Comparison of ENCODE assay signal across 12 cellular contexts in the genomic region with DNA sequence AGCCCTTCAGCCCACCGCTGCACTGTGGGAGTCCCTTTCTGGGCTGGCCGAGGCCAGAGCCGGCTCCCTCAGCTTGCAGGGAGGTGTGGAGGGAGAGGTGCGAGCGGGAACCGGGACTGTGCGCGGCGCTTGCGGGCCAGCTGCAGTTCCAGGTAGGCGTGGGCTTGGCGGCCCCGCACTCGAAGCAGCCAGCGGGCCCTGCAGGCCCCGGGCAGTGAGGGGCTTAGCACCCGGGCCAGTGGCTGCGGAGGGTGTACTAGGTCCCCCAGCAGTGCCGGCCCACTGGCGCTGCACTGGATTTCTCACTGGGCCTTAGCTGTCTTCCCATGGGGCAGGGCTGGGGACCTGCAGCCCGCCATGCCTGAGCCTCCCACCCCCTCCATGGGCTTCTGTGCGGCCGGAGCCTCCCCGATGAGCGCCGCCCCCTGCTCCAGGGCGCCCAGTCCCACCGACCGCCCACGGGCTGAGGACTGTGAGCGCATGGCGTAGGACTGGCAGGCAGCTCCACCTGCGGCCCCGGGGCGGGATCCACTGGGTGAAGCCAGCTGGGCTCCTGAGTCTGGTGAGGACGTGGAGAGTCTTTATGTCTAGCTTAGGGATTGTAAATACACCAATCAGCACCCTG. TPM values are rescaled to one million over a fixed set of nuclear protein-coding genes. Genes with fewer than 3 reads are reported as not detected.
A peak's percentile ranks its signal among the peaks of the same experiment; 100 is the strongest.
DNase-seq lines count a peak whose midpoint lies in the region; ATAC-seq, FAIRE-seq and TF ChIP-seq lines count a peak whose summit lies in the region.
"Not testable (repeated sequence)": the region's sequence is repeated elsewhere in the genome, so short reads cannot be mapped to it uniquely, and the experiment has no call there.
"Had no signal": no experiment of that assay in that cellular context is flagged by ENCODE, and none has a peak within 500 bp of the region (broad histone marks: within the 10 kb centered on the region; RNA-seq: fewer than 3 reads in every experiment).

No MANE protein-coding gene starts in this region.

- H3K27ac Mint-ChIP-seq in GM23338: not testable (repeated sequence)

- POLR2A ChIA-PET in K562 (lab: Yijun Ruan, JAX): interaction anchor here (1.3 kb wide), 1 partner anchor 13 kb away, joined by 3 read pairs; no protein-coding TSS in a partner anchor

- H2BK120ac ChIP-seq in mesendoderm (ENCODE audit: low read depth, low read length): not testable (repeated sequence)

- not testable (repeated sequence) for H3K4me1 Mint-ChIP-seq in GM23338

- not testable (repeated sequence) for H3F3A ChIP-seq in GM23338 (replicated peaks; ENCODE audit: low read depth)

- H3K4me2 ChIP-seq in GM23338: peak overlapping the region; percentile 61
- H3K4me2 ChIP-seq in K562 (ENCODE audit: insufficient read depth, low read length); mesendoderm (ENCODE audit: low read length): not testable (repeated sequence)
- H3K4me2 ChIP-seq in hepatocyte: peak overlapping the region; percentile 46

- H3K9me2 ChIP-seq in GM23338 (ENCODE audit: insufficient read depth); hepatocyte (replicated peaks; ENCODE audit: insufficient read depth): not testable (repeated sequence)

- not testable (repeated sequence) for H3K4ac ChIP-seq in mesendoderm (ENCODE audit: low read depth, low read length)

- H3K18ac ChIP-seq in mesendoderm (ENCODE audit: low read length): not testable (repeated sequence)

- DNase-seq in DMS53 (lab: John Stamatoyannopoulos, UW) (peak; percentile 47), GM23338 (ENCODE audit: low spot score) (peak; percentile 64), NCI-H2227 (lab: John Stamatoyannopoulos, UW; ENCODE audit: unreplicated experiment) (peak; percentile 38), mesendoderm (peak; percentile 13), testis (peak; percentile 31)
- not testable (repeated sequence) for DNase-seq in K562 (ENCODE audit: extremely low read depth in 1 of 4, low spot score in 3 of 4); hepatocyte (ENCODE audit: low spot score)

- H3K9me3 ChIP-seq in K562 (replicated peaks; ENCODE audit: control insufficient read depth, insufficient read depth, low read depth, low read length); hepatocyte (ENCODE audit: low read depth); testis: not testable (repeated sequence)

- not testable (repeated sequence) for H4K20me1 ChIP-seq in GM23338 (replicated peaks; ENCODE audit: insufficient read depth); K562 (replicated peaks; ENCODE audit: control insufficient read depth, insufficient read depth, low read length); hepatocyte (ENCODE audit: insufficient read depth, poor library complexity, severe bottlenecking)

- not testable (repeated sequence) for H3K27me3 ChIP-seq in GM23338 (ENCODE audit: insufficient read depth); K562 (ENCODE audit: control insufficient read depth in 2 of 2, insufficient read depth in 2 of 2, low read length in 2 of 2); hepatocyte; mesendoderm (ENCODE audit: insufficient read depth, low read length, poor library complexity); testis

- FAIRE-seq in K562 (lab: Jason Lieb, UNC): not testable (repeated sequence)

- not testable (repeated sequence) for H3K36me3 Mint-ChIP-seq in GM23338 (ENCODE audit: low read depth)

- not testable (repeated sequence) for TF ChIP-seq POLR2A in K562 (conservative IDR thresholded peaks at IDR 0.05); testis (IDR thresholded peaks at IDR 0.05)

- H3K9me3 Mint-ChIP-seq in GM23338: peaks cover 12% of the 10 kb centered on the region

- in situ Hi-C loops in K562 (cut with MboI): not testable (repeated sequence)

- H3K4me3 Mint-ChIP-seq in GM23338: not testable (repeated sequence)

- not testable (repeated sequence) for TF ChIP-seq RAD21 in K562 (CRISPR knock-in tag; conservative IDR thresholded peaks at IDR 0.05 in 1 of 2, IDR thresholded peaks at IDR 0.05 in 1 of 2)

- not testable (repeated sequence) for H3K27me3 Mint-ChIP-seq in GM23338 (ENCODE audit: insufficient read depth, low read depth, poor library complexity)

- peak overlapping the region; percentile 48 for H3K4me3 ChIP-seq in GM23338
- H3K4me3 ChIP-seq in K562; hepatocyte; mesendoderm (ENCODE audit: low read length): not testable (repeated sequence)
- peak overlapping the region in 1 of 2 donors; percentile 34 for H3K4me3 ChIP-seq in testis

- H3K27ac ChIP-seq in GM23338 (ENCODE audit: low read depth); K562 (ENCODE audit: extremely low read depth, low read depth, low read length); hepatocyte; mesendoderm (ENCODE audit: low read depth, low read length): not testable (repeated sequence)
- peak overlapping the region in 1 of 2 donors; percentile 36 for H3K27ac ChIP-seq in testis

- not testable (repeated sequence) for H3K9ac ChIP-seq in K562 (ENCODE audit: insufficient read depth in 1 of 2, low read depth in 2 of 2, low read length in 2 of 2); mesendoderm (ENCODE audit: low read length)

- intact Hi-C loops in K562 (cut with micrococcal nuclease); testis (cut with DNase I; ENCODE audit: low total_unique reads): not testable (repeated sequence)

- H4K8ac ChIP-seq in mesendoderm (ENCODE audit: low read depth, low read length): not testable (repeated sequence)

- CTCF ChIA-PET in K562 (lab: Yijun Ruan, JAX; ENCODE audit: low intra/inter-chr PET ratio): not testable (repeated sequence)

- not testable (repeated sequence) for H3K23ac ChIP-seq in mesendoderm (ENCODE audit: low read length)

- H2AFZ ChIP-seq in GM23338: peak overlapping the region; percentile 64; the same call in 1 of the 2 replicates
- not testable (repeated sequence) for H2AFZ ChIP-seq in K562 (ENCODE audit: low read depth, low read length); hepatocyte

- TF ChIP-seq EP300 in K562 (IDR thresholded peaks at IDR 0.05; ENCODE audit: low read length): not testable (repeated sequence)

- H3K79me2 ChIP-seq in GM23338 (replicated peaks; ENCODE audit: insufficient read depth); K562 (ENCODE audit: control insufficient read depth, insufficient read depth, low read length); hepatocyte; mesendoderm (ENCODE audit: control insufficient read depth, insufficient read depth, low read length): not testable (repeated sequence)

- BruUV-seq in K562 (replicated peaks; lab: Mats Ljungman, UMichigan): not testable (repeated sequence)

- H3K9me1 ChIP-seq in K562 (ENCODE audit: control insufficient read depth, insufficient read depth, low read length): not testable (repeated sequence)

- H3K79me1 ChIP-seq in mesendoderm (ENCODE audit: low read length): not testable (repeated sequence)

- peak; percentile 72 for ATAC-seq in GM23338
- ATAC-seq in K562: not testable (repeated sequence)

- not testable (repeated sequence) for H3K36me3 ChIP-seq in GM23338 (ENCODE audit: insufficient read depth); K562 (ENCODE audit: control insufficient read depth, insufficient read depth, low read length); hepatocyte (replicated peaks; ENCODE audit: insufficient read depth, low read depth); mesendoderm (ENCODE audit: control insufficient read depth, insufficient read depth, low read length); testis (ENCODE audit: low read depth, missing control alignments)

- H2AK5ac ChIP-seq in mesendoderm (ENCODE audit: low read length): not testable (repeated sequence)

- not testable (repeated sequence) for H4K5ac ChIP-seq in mesendoderm (ENCODE audit: low read length)

- not testable (repeated sequence) for H2BK15ac ChIP-seq in mesendoderm (replicated peaks; ENCODE audit: low read depth)

- not testable (repeated sequence) for H3K4me1 ChIP-seq in GM23338 (ENCODE audit: insufficient read depth); hepatocyte (ENCODE audit: insufficient read depth); mesendoderm (ENCODE audit: control insufficient read depth, low read depth, low read length); testis
- peaks cover 0 to 14% of the 10 kb centered on the region in 2 experiments; a peak in 1 of 5 replicates for H3K4me1 ChIP-seq in K562 (replicated peaks in 1 of 2; ENCODE audit: control insufficient read depth in 2 of 2, insufficient read depth in 2 of 2, low read length in 2 of 2)

- not testable (repeated sequence) for H3K56ac ChIP-seq in mesendoderm (ENCODE audit: low read length)

- H2BK5ac ChIP-seq in mesendoderm (ENCODE audit: low read length): not testable (repeated sequence)

- WGBS in K562 (ENCODE audit: insufficient coverage, low coverage, missing lambda C conversion rate): 30% methylated on average over 29 of the region's 36 CpGs
- WGBS in hepatocyte (ENCODE audit: low lambda C conversion rate, missing lambda C conversion rate): 74% methylated on average over 28 of the region's 36 CpGs
- no CpG with 5 or more reads among the region's 36 CpGs for WGBS in mesendoderm (ENCODE audit: extremely low coverage, insufficient coverage, low lambda C conversion rate)
- 75 to 84% methylated on average over 10 to 32 of the region's 36 CpGs for WGBS in testis, 2 donors

- not testable (repeated sequence) for TF ChIP-seq CTCF in GM23338 (conservative IDR thresholded peaks at IDR 0.05; ENCODE audit: low read depth in 2 of 2); K562 (IDR thresholded peaks at IDR 0.05 in 2 of 3, conservative IDR thresholded peaks at IDR 0.05 in 1 of 3; ENCODE audit: insufficient read depth in 2 of 3, low read depth in 1 of 3, low read length in 3 of 3); hepatocyte (IDR thresholded peaks at IDR 0.05; ENCODE audit: poor library complexity); testis (IDR thresholded peaks at IDR 0.05)

RNA-seq across cellular contexts. Expression of a gene that starts 10.5 kb away (rescaled TPM):
- total RNA-seq in GM23338 (2014; rRNA removed; shearing (Covaris generic)): not detected in 2 replicates
- polyA plus RNA-seq in GM23338 (2016; fragmentation: Nextera tagmentation; extraction: Ambion mirVana) (not detected in 2 replicates), K562 (2011; rRNA removed) (not detected in 2 replicates), K562 (2014; fragmentation: Illumina TruSeq; extraction: Trizol) (0.01 TPM in 1 of 2 replicates, not detected in the other), K562 (2014; fragmentation: Nextera tagmentation; extraction: Ambion mirVana) (not detected), K562 (2014; rRNA removed) (0.03 TPM in 1 of 2 replicates, not detected in the other), hepatocyte (not detected in 2 replicates), testis (ENCODE audit: insufficient read depth, low read depth, low replicate concordance) (0.21 TPM)
- not detected in 2 replicates for total RNA-seq in K562 (2011; cell fraction: chromatin; rRNA removed; ENCODE audit: low replicate concordance)
- total RNA-seq in K562 (2011; cell fraction: nucleolus; rRNA removed): not detected in 2 replicates
- not detected in 2 replicates for total RNA-seq in K562 (2011; cell fraction: nucleoplasm; rRNA removed)
- total RNA-seq in K562 (2014; rRNA removed) (not detected in 2 replicates), K562 (2014; rRNA removed; fragmentation: Illumina TruSeq; extraction: Trizol) (not detected in 2 replicates), K562 (2015; rRNA removed; fragmentation: Illumina TruSeq; extraction: Trizol) (not detected in 2 replicates), K562 (2021) (not detected in 2 replicates), hepatocyte (0.03 TPM in 1 of 2 replicates, not detected in the other), testis (under 1 TPM; 0.31 to 0.87 TPM)
- polyA plus RNA-seq in K562 (2011; cell fraction: cytosol; rRNA removed): not detected in 2 replicates
- 0.01 TPM in 1 of 2 replicates, not detected in the other for polyA plus RNA-seq in K562 (2011; cell fraction: nucleus; rRNA removed)
- polyA plus RNA-seq in K562 (2012): not detected in 2 replicates
- polyA minus RNA-seq in K562 (2011; rRNA and poly(A)+ RNA removed): 0.03 TPM in 1 of 2 replicates, not detected in the other
- polyA minus RNA-seq in K562 (2011; cell fraction: cytosol; rRNA and poly(A)+ RNA removed): not detected in 2 replicates
- polyA minus RNA-seq in K562 (2011; cell fraction: nucleus; rRNA and poly(A)+ RNA removed): not detected in 2 replicates
- not detected for polyA plus RNA-seq in mesendoderm (2013, experiment 1 of 2)
- polyA plus RNA-seq in mesendoderm (2013, experiment 2 of 2): not detected
- total RNA-seq: A673; Calu3; CD8-positive, alpha-beta T cell; HT-29 had no signal
- polyA plus RNA-seq: AG04450 had no signal

RNA-seq across cellular contexts. Expression of a gene that starts 37.2 kb away (rescaled TPM):
- total RNA-seq in GM23338 (2014; rRNA removed; shearing (Covaris generic)): not detected in 2 replicates
- polyA plus RNA-seq in GM23338 (2016; fragmentation: Nextera tagmentation; extraction: Ambion mirVana): not detected in 2 replicates
- not detected in 2 replicates for total RNA-seq in K562 (2011; cell fraction: chromatin; rRNA removed; ENCODE audit: low replicate concordance)
- not detected in 2 replicates for total RNA-seq in K562 (2011; cell fraction: nucleolus; rRNA removed)
- not detected in 2 replicates for total RNA-seq in K562 (2011; cell fraction: nucleoplasm; rRNA removed)
- total RNA-seq in K562 (2014; rRNA removed): not detected in 2 replicates
- not detected in 2 replicates for total RNA-seq in K562 (2014; rRNA removed; fragmentation: Illumina TruSeq; extraction: Trizol)
- not detected in 2 replicates for total RNA-seq in K562 (2015; rRNA removed; fragmentation: Illumina TruSeq; extraction: Trizol)
- total RNA-seq in K562 (2021): not detected in 2 replicates
- not detected in 2 replicates for polyA plus RNA-seq in K562 (2011; rRNA removed)
- polyA plus RNA-seq in K562 (2011; cell fraction: cytosol; rRNA removed): not detected in 2 replicates
- not detected in 2 replicates for polyA plus RNA-seq in K562 (2011; cell fraction: nucleus; rRNA removed)
- polyA plus RNA-seq in K562 (2012): not detected in 2 replicates
- not detected in 2 replicates for polyA plus RNA-seq in K562 (2014; fragmentation: Illumina TruSeq; extraction: Trizol)
- polyA plus RNA-seq in K562 (2014; fragmentation: Nextera tagmentation; extraction: Ambion mirVana): not detected
- polyA plus RNA-seq in K562 (2014; rRNA removed): not detected in 2 replicates
- polyA minus RNA-seq in K562 (2011; rRNA and poly(A)+ RNA removed): not detected in 2 replicates
- polyA minus RNA-seq in K562 (2011; cell fraction: cytosol; rRNA and poly(A)+ RNA removed): not detected in 2 replicates
- polyA minus RNA-seq in K562 (2011; cell fraction: nucleus; rRNA and poly(A)+ RNA removed): not detected in 2 replicates
- not detected in 2 replicates for total RNA-seq in hepatocyte
- not detected in 2 replicates for polyA plus RNA-seq in hepatocyte
- polyA plus RNA-seq in mesendoderm (2013, experiment 1 of 2): not detected
- polyA plus RNA-seq in mesendoderm (2013, experiment 2 of 2): not detected
- not detected for total RNA-seq in testis
- polyA plus RNA-seq in testis (ENCODE audit: insufficient read depth, low read depth, low replicate concordance): 0.12 TPM
- total RNA-seq: A673; Calu3; CD8-positive, alpha-beta T cell; HT-29 had no signal
- polyA plus RNA-seq: AG04450 had no signal
